ENCODE assay signal across 13 cellular contexts in genomic region chr18:63314062-63314790, GRCh38. TPM values are rescaled to one million over a fixed set of nuclear protein-coding genes. Genes with fewer than 3 reads are reported as not detected.
DNase-seq lines count a peak whose midpoint lies in the region; ATAC-seq and TF ChIP-seq lines count a peak whose summit lies in the region.
"Had no signal": no experiment of that assay in that cellular context is flagged by ENCODE, and none has a peak within 500 bp of the region (broad histone marks: within the 10 kb centered on the region; RNA-seq: fewer than 3 reads in every experiment).

No MANE protein-coding gene starts in this region.

- peak overlapping the region; percentile 87 for H3K4me3 Mint-ChIP-seq in activated CD8-positive, alpha-beta T cell treated with anti-CD3 and anti-CD28 coated beads, Interleukin-2, amount 10 ng/mL, durations not matched to agents 7 days and 5 days
- peak overlapping the region; percentile 98 for H3K4me3 Mint-ChIP-seq in memory B cell

- no peaks in the 10 kb centered on the region for H3K27me3 Mint-ChIP-seq in activated CD8-positive, alpha-beta T cell treated with anti-CD3 and anti-CD28 coated beads, Interleukin-2, amount 10 ng/mL, durations not matched to agents 7 days and 5 days (ENCODE audit: low read depth)
- H3K27me3 Mint-ChIP-seq in memory B cell: no peaks in the 10 kb centered on the region

- 0 out of 2 replicates have a peak overlapping the region, but pooled peaks have one; percentile 6 for H3K27ac ChIP-seq in BLaER1
- H3K27ac ChIP-seq in left lung: no peak overlapping the region
- H3K27ac ChIP-seq in right cardiac atrium (ENCODE audit: low read length): no peak overlapping the region

- no peaks in the 10 kb centered on the region for H3K9me3 ChIP-seq in BLaER1
- no peaks in the 10 kb centered on the region for H3K9me3 ChIP-seq in left lung
- H3K9me3 ChIP-seq in right cardiac atrium (ENCODE audit: control insufficient read depth, low read length): no peaks in the 10 kb centered on the region

- no peak for TF ChIP-seq CTCF in left lung (IDR thresholded peaks at IDR 0.05)
- no peak for TF ChIP-seq CTCF in omental fat pad (IDR thresholded peaks at IDR 0.05)

- H3K27ac Mint-ChIP-seq in activated CD8-positive, alpha-beta T cell treated with anti-CD3 and anti-CD28 coated beads, Interleukin-2, amount 10 ng/mL, durations not matched to agents 7 days and 5 days: peak overlapping the region; percentile 0
- H3K27ac Mint-ChIP-seq in memory B cell: peak overlapping the region; percentile 99

- H3K9ac ChIP-seq in BLaER1: peak overlapping the region; percentile 54; the same call in 1 of the 2 replicates

- H3K4me3 ChIP-seq in BLaER1 (peak overlapping the region; percentile 92), GM08714 (ENCODE audit: low read length) (peak overlapping the region; percentile 73), left lung (no peak overlapping the region), right cardiac atrium (ENCODE audit: low read length) (no peak overlapping the region)

- peaks cover 57% of the 10 kb centered on the region for H3K4me1 Mint-ChIP-seq in activated CD8-positive, alpha-beta T cell treated with anti-CD3 and anti-CD28 coated beads, Interleukin-2, amount 10 ng/mL, durations not matched to agents 7 days and 5 days (ENCODE audit: low read depth)
- peaks cover 54% of the 10 kb centered on the region for H3K4me1 Mint-ChIP-seq in memory B cell

- DNase-seq in activated CD8-positive, alpha-beta T cell treated with anti-CD3 and anti-CD28 coated beads, Interleukin-2, amount 10 ng/mL, durations not matched to agents 7 days and 5 days: no peak
- DNase-seq in memory B cell (ENCODE audit: low spot score in 2 of 2): no peak
- DNase-seq in left lung: no peak
- DNase-seq in omental fat pad (ENCODE audit: low spot score): no peak
- DNase-seq in right cardiac atrium: no peak
- DNase-seq: activated CD4-positive, CD25-positive, alpha-beta regulatory T cell; activated gamma-delta T cell treated with Interleukin-2 at 50 U/mL for 16 hours; NCI-H1694 treated with DMSO at 0.1 percent for 48 hours; SIG-M5; stimulated activated CD4-positive, alpha-beta T cell treated with anti-CD3 and anti-CD28 coated beads, Interleukin-1b, Interleukin-23, amount 100 ng/mL, for 48 hours had no signal

- no peak for ATAC-seq in activated CD8-positive, alpha-beta T cell treated with anti-CD3 and anti-CD28 coated beads, Interleukin-2, amount 10 ng/mL, durations not matched to agents 7 days and 5 days
- ATAC-seq in memory B cell (ENCODE audit: low read depth): no peak
- no peak for ATAC-seq in left lung
- ATAC-seq in omental fat pad (ENCODE audit: low FRiP score): no peak
- no peak for ATAC-seq in right cardiac atrium
- ATAC-seq in HG02588 (IDR thresholded peaks at IDR 0.05; ENCODE audit: unreplicated experiment): no peak

- peak overlapping the region; percentile 72 for H3K4me2 ChIP-seq in BLaER1

- no peaks in the 10 kb centered on the region for H3K9me3 Mint-ChIP-seq in activated CD8-positive, alpha-beta T cell treated with anti-CD3 and anti-CD28 coated beads, Interleukin-2, amount 10 ng/mL, durations not matched to agents 7 days and 5 days (ENCODE audit: insufficient read depth)
- H3K9me3 Mint-ChIP-seq in memory B cell: no peaks in the 10 kb centered on the region

- H4K20me1 ChIP-seq in BLaER1: peaks cover 95% of the 10 kb centered on the region

- H3K36me3 Mint-ChIP-seq in activated CD8-positive, alpha-beta T cell treated with anti-CD3 and anti-CD28 coated beads, Interleukin-2, amount 10 ng/mL, durations not matched to agents 7 days and 5 days (ENCODE audit: low read depth): peaks cover 91% of the 10 kb centered on the region
- H3K36me3 Mint-ChIP-seq in memory B cell: peaks cover 19% of the 10 kb centered on the region

- H3K27me3 ChIP-seq in BLaER1 (no peaks in the 10 kb centered on the region), left lung (peaks cover 0 to 12% of the 10 kb centered on the region in 2 donors), right cardiac atrium (ENCODE audit: control insufficient read depth, insufficient read depth) (no peaks in the 10 kb centered on the region)

- 69% methylated on average over 4 of the region's 4 CpGs for whole genome bisulfite sequencing in right cardiac atrium

- intact Hi-C loops in left lung (cut with DNase I) (no loop called here), right cardiac atrium (cut with DNase I) (no loop called here)

- H3K4me1 ChIP-seq in BLaER1 (peaks cover 75% of the 10 kb centered on the region), left lung (peaks cover 12 to 32% of the 10 kb centered on the region in 2 donors), right cardiac atrium (ENCODE audit: control insufficient read depth, insufficient read depth, low read length) (peaks cover 8% of the 10 kb centered on the region)

- CTCF ChIA-PET in activated CD8-positive, alpha-beta T cell treated with anti-CD3 and anti-CD28 coated beads, Interleukin-2, amount 10 ng/mL, durations not matched to agents 7 days and 5 days (lab: Charles Lee): interaction anchor here (0.7 to 2.7 kb wide), 17 partner anchors 10 to 183 kb away, joined by 3 to 16 read pairs (median 4); no protein-coding TSS in a partner anchor

- H3K36me3 ChIP-seq in BLaER1: peaks cover 47% of the 10 kb centered on the region
- H3K36me3 ChIP-seq in left lung: no peaks in the 10 kb centered on the region

- POLR2A ChIA-PET in activated CD8-positive, alpha-beta T cell treated with anti-CD3 and anti-CD28 coated beads, Interleukin-2, amount 10 ng/mL, durations not matched to agents 7 days and 5 days (lab: Charles Lee): interaction anchor here (0.6 to 3.0 kb wide), 12 partner anchors 15 to 176 kb away, joined by 3 to 21 read pairs (median 6); no protein-coding TSS in a partner anchor

RNA-seq across cellular contexts. Expression of gene BCL2, which starts 5.3 kb away (rescaled TPM):
- total RNA-seq in activated CD8-positive, alpha-beta T cell treated with anti-CD3 and anti-CD28 coated beads, Interleukin-2, amount 10 ng/mL, durations not matched to agents 7 days and 5 days: 100 to 1,000 TPM; 140 TPM
- total RNA-seq in left lung: 1 to 10 TPM; 6.3 to 8.7 TPM
- 10 to 100 TPM; 18.4 to 84.5 (median 30.2) TPM for total RNA-seq in omental fat pad
- total RNA-seq in right cardiac atrium: 1 to 10 TPM; 3.5 to 7.7 (median 4.3) TPM
- 2.7 TPM for polyA plus RNA-seq in right cardiac atrium

RNA-seq across cellular contexts. Expression of gene KDSR, which starts 52.8 kb away (rescaled TPM):
- 10 to 100 TPM; 38.2 to 38.4 TPM for total RNA-seq in activated CD8-positive, alpha-beta T cell treated with anti-CD3 and anti-CD28 coated beads, Interleukin-2, amount 10 ng/mL, durations not matched to agents 7 days and 5 days
- total RNA-seq in left lung (10 to 100 TPM; 62.5 to 70.2 TPM), omental fat pad (10 to 100 TPM; 32.3 to 56.7 (median 42.6) TPM), right cardiac atrium (10 to 100 TPM; 46.9 to 49.9 (median 49.0) TPM)
- 21.8 TPM for polyA plus RNA-seq in right cardiac atrium

Comparison
In these comparisons a context has a peak if more than half of its experiments do, and no peak if none do; other contexts are left out.
1. H3K4me3 ChIP-seq: peak in BLaER1 (single experiment) and GM08714 (single experiment); none in left lung (0 of 2) and right cardiac atrium (single experiment).